ENCODE assay signal across 13 cellular contexts in the genomic region with DNA sequence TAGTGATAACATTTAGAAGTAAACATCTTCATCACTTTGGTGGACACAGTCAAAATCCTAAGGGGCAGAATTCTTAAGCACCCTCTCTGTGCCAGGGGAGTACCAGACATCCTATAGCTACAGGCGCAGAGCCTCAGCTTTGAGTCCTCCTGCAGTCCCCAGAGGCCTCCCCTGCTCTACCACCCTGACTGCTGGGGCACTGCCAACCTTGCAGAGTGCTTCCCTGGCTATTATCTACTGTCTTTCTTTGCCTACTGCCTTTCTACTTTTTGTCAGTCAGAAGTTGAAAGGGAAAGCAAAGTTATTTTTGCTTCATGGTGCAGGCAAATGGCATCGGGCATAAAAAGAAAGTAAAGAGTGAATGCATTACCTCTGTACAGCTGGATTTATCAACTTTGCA.
"Had no signal": no experiment of that assay in that cellular context is flagged by ENCODE, and none has a peak within 500 bp of the region (broad histone marks: within the 10 kb centered on the region; RNA-seq: fewer than 3 reads in every experiment).

No MANE protein-coding gene starts in this region.

- H3K27me3 Mint-ChIP-seq: dendritic cell treated with granulocyte-macrophage colony-stimulating factor and Interleukin-4, amounts not matched to agents 40 ng/mL and 50 ng/mL, for 4 days; type B pancreatic cell had no signal

- ATAC-seq: left lobe of liver; stimulated activated naive CD8-positive, alpha-beta T cell treated with anti-CD3 and anti-CD28 coated beads, Interleukin-15, Interleukin-2, amounts not matched to agents 100 U/mL and 50 U/mL, for 24 hours had no signal

- H3K27ac Mint-ChIP-seq: dendritic cell treated with granulocyte-macrophage colony-stimulating factor and Interleukin-4, amounts not matched to agents 40 ng/mL and 50 ng/mL, for 4 days; type B pancreatic cell had no signal

- DNase-seq: activated CD8-positive, alpha-beta memory T cell treated with anti-CD3 and anti-CD28 coated beads, Interleukin-2, amount 50 U/mL, for 4 hours; activated effector memory CD4-positive, alpha-beta T cell treated with anti-CD3 and anti-CD28 coated beads, Interleukin-2, amount 50 U/mL, for 16 hours; activated T-cell treated with anti-CD3 and anti-CD28 coated beads, Interleukin-2, amount 50 U/mL, for 48 hours; amniotic stem cell; effector memory CD4-positive, alpha-beta T cell; mammary epithelial cell; occipital lobe; retina; stimulated activated CD4-positive, alpha-beta T cell treated with anti-CD3 and anti-CD28 coated beads, Interleukin-2, amount 100 ng/mL, for 24 hours; stimulated activated naive CD8-positive, alpha-beta T cell treated with anti-CD3 and anti-CD28 coated beads, Interleukin-15, Interleukin-2, amounts not matched to agents 100 U/mL and 50 U/mL, for 24 hours had no signal

- H3K4me3 Mint-ChIP-seq: dendritic cell treated with granulocyte-macrophage colony-stimulating factor and Interleukin-4, amounts not matched to agents 40 ng/mL and 50 ng/mL, for 4 days; type B pancreatic cell had no signal

- H3K9me3 Mint-ChIP-seq: dendritic cell treated with granulocyte-macrophage colony-stimulating factor and Interleukin-4, amounts not matched to agents 40 ng/mL and 50 ng/mL, for 4 days; type B pancreatic cell had no signal
